13 cellular contexts compared by ENCODE assay signal in genomic region chr10:5594271-5595036, GRCh38.
DNase-seq lines count a peak whose midpoint lies in the region; TF ChIP-seq lines count a peak whose summit lies in the region.
"Had no signal": no experiment of that assay in that cellular context is flagged by ENCODE, and none has a peak within 500 bp of the region (broad histone marks: within the 10 kb centered on the region; RNA-seq: fewer than 3 reads in every experiment).

No MANE protein-coding gene starts in this region.

- no peak overlapping the region for H3K4me3 ChIP-seq in fibroblast of pulmonary artery (replicated peaks; ENCODE audit: low read depth, low read length)
- H3K4me3 ChIP-seq in trophoblast cell (ENCODE audit: low read depth, low read length): no peak overlapping the region
- H3K4me3 ChIP-seq in lower leg skin (ENCODE audit: low read depth, poor library complexity, severe bottlenecking): no peak overlapping the region
- H3K4me3 ChIP-seq in H7 (ENCODE audit: insufficient read depth, low read depth, low read length): no peak overlapping the region

- H3K36me3 ChIP-seq in trophoblast cell (ENCODE audit: control insufficient read depth in 1 of 2, insufficient read depth in 2 of 2, low read length in 2 of 2): no peaks in the 10 kb centered on the region
- H3K36me3 ChIP-seq in H7 (replicated peaks; ENCODE audit: control insufficient read depth, insufficient read depth, low read length): no peaks in the 10 kb centered on the region

- H3K4me2 ChIP-seq in trophoblast cell (ENCODE audit: low read length): peak overlapping the region; percentile 6

- H3K23ac ChIP-seq in trophoblast cell (ENCODE audit: low read length): no peak overlapping the region

- peak overlapping the region; percentile 34 for H3K9ac ChIP-seq in trophoblast cell (ENCODE audit: low read length)

- peak; percentile 82 for DNase-seq in GM03348 (ENCODE audit: low spot score)
- peak; percentile 51 for DNase-seq in SK-N-DZ (ENCODE audit: low spot score)
- peak; percentile 36 for DNase-seq in fibroblast of pulmonary artery (ENCODE audit: low read depth)
- peak; percentile 54 to 56 for DNase-seq in trophoblast cell
- DNase-seq in lower leg skin (ENCODE audit: low spot score in 2 of 2): no peak
- DNase-seq in NCI-H2029 (lab: John Stamatoyannopoulos, UW): no peak
- no peak for DNase-seq in H7
- DNase-seq in inferior parietal cortex (ENCODE audit: extremely low spot score): no peak
- DNase-seq: activated CD4-positive, alpha-beta T cell treated with anti-CD3 and anti-CD28 coated beads for 48 hours; activated gamma-delta T cell treated with Interleukin-2 at 50 U/mL for 16 hours; KBM-7; mesendoderm; NCI-H748 treated with DMSO at 0.1 percent for 48 hours had no signal

- no peak overlapping the region for H4K12ac ChIP-seq in trophoblast cell (ENCODE audit: low read depth, low read length)

- H3K79me2 ChIP-seq in trophoblast cell (ENCODE audit: control insufficient read depth, insufficient read depth, low read length, poor library complexity): peaks cover 28% of the 10 kb centered on the region

- H3K18ac ChIP-seq in trophoblast cell (ENCODE audit: low read length): peak overlapping the region; percentile 74

- H3K4ac ChIP-seq in trophoblast cell (ENCODE audit: low read depth, low read length): peak overlapping the region; percentile 73

- TF ChIP-seq POLR2A in lower leg skin (IDR thresholded peaks at IDR 0.05): no peak

- no peaks in the 10 kb centered on the region for H3K27me3 ChIP-seq in trophoblast cell (ENCODE audit: insufficient read depth, low read length)
- H3K27me3 ChIP-seq in H7 (ENCODE audit: control insufficient read depth, insufficient read depth, low read length): peaks cover 1% of the 10 kb centered on the region; the same call in 1 of the 2 replicates

- no peak overlapping the region for H2AFZ ChIP-seq in trophoblast cell (ENCODE audit: insufficient read depth, low read length, poor library complexity)

- no peaks in the 10 kb centered on the region for H3K9me3 ChIP-seq in trophoblast cell (ENCODE audit: insufficient read depth, low read depth, low read length)

- H2BK12ac ChIP-seq in trophoblast cell (ENCODE audit: low read length): peak overlapping the region; percentile 89

- peak overlapping the region; percentile 96 for H4K91ac ChIP-seq in trophoblast cell (ENCODE audit: low read depth, low read length)

- H3K27ac ChIP-seq in trophoblast cell (ENCODE audit: low read depth, low read length): peak overlapping the region; percentile 97

- H3K79me1 ChIP-seq in trophoblast cell (ENCODE audit: low read length): peaks cover 84% of the 10 kb centered on the region

- H3K4me1 ChIP-seq in trophoblast cell (ENCODE audit: control insufficient read depth in 1 of 2, insufficient read depth in 2 of 2, low read length in 2 of 2): peaks cover 64 to 69% of the 10 kb centered on the region in 2 experiments

- no CpG with 5 or more reads among the region's 14 CpGs for WGBS in trophoblast cell (ENCODE audit: extremely low coverage, insufficient coverage, insufficient read length)
- WGBS in lower leg skin, 2 donors: 42 to 56% methylated on average over 14 of the region's 14 CpGs

- intact Hi-C loops in lower leg skin (cut with DNase I; ENCODE audit: low total_unique reads): no loop called here

- peak overlapping the region; percentile 69 for H2AK5ac ChIP-seq in trophoblast cell (ENCODE audit: low read length)

- H4K8ac ChIP-seq in trophoblast cell (ENCODE audit: low read depth, low read length): peak overlapping the region; percentile 50

- H3K14ac ChIP-seq in trophoblast cell (ENCODE audit: low read length): peak overlapping the region; percentile 78

- peak overlapping the region; percentile 82 for H2BK120ac ChIP-seq in trophoblast cell (ENCODE audit: insufficient read depth, low read length, poor library complexity)

- peak overlapping the region; percentile 97 for H2BK5ac ChIP-seq in trophoblast cell (ENCODE audit: low read depth, low read length, poor library complexity)

- TF ChIP-seq CTCF in fibroblast of pulmonary artery (IDR thresholded peaks at IDR 0.05; ENCODE audit: low read length, missing control alignments) (no peak), lower leg skin (IDR thresholded peaks at IDR 0.05) (no peak)

Comparison
In these comparisons a context has a peak if more than half of its experiments do, and no peak if none do; other contexts are left out.
1. DNase-seq: peak in GM03348 (single experiment), SK-N-DZ (single experiment), fibroblast of pulmonary artery (single experiment) and trophoblast cell (2 of 2); none in lower leg skin (0 of 2), NCI-H2029 (single experiment), H7 (single experiment) and inferior parietal cortex (single experiment).